Comparison of ENCODE assay signal across 18 cellular contexts in the genomic region with DNA sequence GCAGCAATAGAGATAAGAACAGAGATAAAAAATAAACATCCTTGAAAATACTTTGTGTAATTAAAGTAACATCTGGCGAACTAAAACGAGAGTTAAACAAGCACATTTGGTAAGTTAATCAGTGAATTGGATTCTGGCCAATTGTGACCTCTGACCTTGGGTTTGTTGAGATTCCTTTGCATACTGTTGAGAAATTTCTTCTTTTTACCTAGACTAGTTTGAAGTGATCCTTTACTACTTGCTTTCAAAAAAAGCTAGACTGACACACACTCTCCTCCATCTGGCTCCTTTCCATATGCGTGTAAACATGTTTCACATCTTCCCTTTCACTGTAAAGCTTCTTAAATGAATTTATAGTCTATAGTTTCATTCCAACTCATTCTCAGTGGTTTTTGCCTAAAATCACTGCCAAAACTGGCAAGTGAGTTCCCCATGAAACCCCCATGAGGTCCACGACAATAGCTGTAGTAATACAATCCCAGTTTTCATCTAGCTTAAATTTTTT. TPM values are rescaled to one million over a fixed set of nuclear protein-coding genes. Genes with fewer than 3 reads are reported as not detected.
DNase-seq lines count a peak whose midpoint lies in the region; ATAC-seq and TF ChIP-seq lines count a peak whose summit lies in the region.
"Had no signal": no experiment of that assay in that cellular context is flagged by ENCODE, and none has a peak within 500 bp of the region (broad histone marks: within the 10 kb centered on the region; RNA-seq: fewer than 3 reads in every experiment).

No MANE protein-coding gene starts in this region.

- H3K4me1 Mint-ChIP-seq in activated T-helper 17 cell treated with anti-CD3 and anti-CD28 coated beads, Interleukin-2, amount 50 U/mL, for 72 hours = peaks cover 4% of the 10 kb centered on the region
- H3K4me1 Mint-ChIP-seq in stimulated activated effector memory CD8-positive, alpha-beta T cell treated with anti-CD3 and anti-CD28 coated beads, Interleukin-12 subunit alpha, Interleukin-12 subunit beta, amount 100 ng/mL, for 72 hours = no peaks in the 10 kb centered on the region
- H3K4me1 Mint-ChIP-seq in osteocyte (ENCODE audit: unreplicated experiment) = no peaks in the 10 kb centered on the region
- H3K4me1 Mint-ChIP-seq: GM23338 had no signal

- intact Hi-C loops in heart right ventricle (cut with DNase I) (loop anchor here in 1 of 10 donors (10.0 kb wide), 1 partner anchor 346 kb away; no protein-coding TSS in a partner anchor), Right ventricle myocardium inferior (cut with DNase I) (no loop called here)

- H3K4me3 Mint-ChIP-seq in activated T-helper 17 cell treated with anti-CD3 and anti-CD28 coated beads, Interleukin-2, amount 50 U/mL, for 72 hours = no peak overlapping the region
- H3K4me3 Mint-ChIP-seq in stimulated activated effector memory CD8-positive, alpha-beta T cell treated with anti-CD3 and anti-CD28 coated beads, Interleukin-12 subunit alpha, Interleukin-12 subunit beta, amount 100 ng/mL, for 72 hours = no peak overlapping the region
- no peak overlapping the region for H3K4me3 Mint-ChIP-seq in osteocyte (ENCODE audit: unreplicated experiment)
- H3K4me3 Mint-ChIP-seq: activated T-cell treated with anti-CD3 and anti-CD28 coated beads, Interleukin-2, amount 50 U/mL, for 4 hours; GM23338; natural killer cell treated with Interleukin-12 subunit alpha and Interleukin-12 subunit beta and Interleukin-15 and Interleukin-18, amount 100 ng/mL, for 72 hours had no signal

- H3K27ac ChIP-seq in heart right ventricle = peak overlapping the region in 5 of 10 donors; percentile 20 to 62 (median 44)
- H3K27ac ChIP-seq: ascending aorta, epithelial cell of prostate, tibial nerve, VCaP had no signal

- no peaks in the 10 kb centered on the region for H3K9me3 ChIP-seq in heart right ventricle
- H3K9me3 ChIP-seq: ascending aorta, tibial nerve had no signal

- no peak for TF ChIP-seq CTCF in heart right ventricle (IDR thresholded peaks at IDR 0.05)
- no peak for TF ChIP-seq CTCF in osteocyte (IDR thresholded peaks at IDR 0.05)

- H3K4me1 ChIP-seq in heart right ventricle = peaks cover 2 to 31% (median 17%) of the 10 kb centered on the region in 9 donors
- H3K4me1 ChIP-seq: ascending aorta, tibial nerve had no signal

- peaks cover 3% of the 10 kb centered on the region for H3K27me3 Mint-ChIP-seq in activated T-helper 17 cell treated with anti-CD3 and anti-CD28 coated beads, Interleukin-2, amount 50 U/mL, for 72 hours
- no peaks in the 10 kb centered on the region for H3K27me3 Mint-ChIP-seq in osteocyte (ENCODE audit: unreplicated experiment)

- no peak overlapping the region for H3K4me3 ChIP-seq in heart right ventricle
- H3K4me3 ChIP-seq: ascending aorta, GM23338, tibial nerve had no signal

- peak in 1 of 2 donors; percentile 77 for DNase-seq in heart right ventricle
- no peak for DNase-seq in Right ventricle myocardium inferior (ENCODE audit: missing footprints)
- no peak for DNase-seq in stimulated activated effector memory CD8-positive, alpha-beta T cell treated with anti-CD3 and anti-CD28 coated beads, Interleukin-12 subunit alpha, Interleukin-12 subunit beta, amount 100 ng/mL, for 72 hours (ENCODE audit: low spot score in 2 of 2)
- DNase-seq in osteocyte (ENCODE audit: extremely low spot score, unreplicated experiment) = no peak
- no peak for DNase-seq in AG08395 (ENCODE audit: low spot score)
- DNase-seq in cerebellar cortex (ENCODE audit: low spot score) = no peak
- DNase-seq: activated T-cell treated with anti-CD3 and anti-CD28 coated beads, Interleukin-2, amount 50 U/mL, for 4 hours; DMS153; islet precursor cell; SIG-M5 had no signal

- peaks cover 4% of the 10 kb centered on the region for H3K9me3 Mint-ChIP-seq in activated T-helper 17 cell treated with anti-CD3 and anti-CD28 coated beads, Interleukin-2, amount 50 U/mL, for 72 hours
- H3K9me3 Mint-ChIP-seq in stimulated activated effector memory CD8-positive, alpha-beta T cell treated with anti-CD3 and anti-CD28 coated beads, Interleukin-12 subunit alpha, Interleukin-12 subunit beta, amount 100 ng/mL, for 72 hours = peaks cover 2% of the 10 kb centered on the region
- H3K9me3 Mint-ChIP-seq in osteocyte (ENCODE audit: unreplicated experiment) = peaks cover 8% of the 10 kb centered on the region
- H3K9me3 Mint-ChIP-seq: activated T-cell treated with anti-CD3 and anti-CD28 coated beads, Interleukin-2, amount 50 U/mL, for 4 hours; natural killer cell treated with Interleukin-12 subunit alpha and Interleukin-12 subunit beta and Interleukin-15 and Interleukin-18, amount 100 ng/mL, for 72 hours had no signal

- no peaks in the 10 kb centered on the region for H3K36me3 Mint-ChIP-seq in activated T-helper 17 cell treated with anti-CD3 and anti-CD28 coated beads, Interleukin-2, amount 50 U/mL, for 72 hours (ENCODE audit: low read depth)
- H3K36me3 Mint-ChIP-seq in stimulated activated effector memory CD8-positive, alpha-beta T cell treated with anti-CD3 and anti-CD28 coated beads, Interleukin-12 subunit alpha, Interleukin-12 subunit beta, amount 100 ng/mL, for 72 hours = no peaks in the 10 kb centered on the region
- H3K36me3 Mint-ChIP-seq in osteocyte (ENCODE audit: unreplicated experiment) = no peaks in the 10 kb centered on the region
- H3K36me3 Mint-ChIP-seq: natural killer cell treated with Interleukin-12 subunit alpha and Interleukin-12 subunit beta and Interleukin-15 and Interleukin-18, amount 100 ng/mL, for 72 hours had no signal

- H3K36me3 ChIP-seq in heart right ventricle = no peaks in the 10 kb centered on the region
- H3K36me3 ChIP-seq: ascending aorta, tibial nerve had no signal

- peak overlapping the region; percentile 2 for H3K27ac Mint-ChIP-seq in activated T-helper 17 cell treated with anti-CD3 and anti-CD28 coated beads, Interleukin-2, amount 50 U/mL, for 72 hours
- no peak overlapping the region for H3K27ac Mint-ChIP-seq in stimulated activated effector memory CD8-positive, alpha-beta T cell treated with anti-CD3 and anti-CD28 coated beads, Interleukin-12 subunit alpha, Interleukin-12 subunit beta, amount 100 ng/mL, for 72 hours
- H3K27ac Mint-ChIP-seq in osteocyte (ENCODE audit: unreplicated experiment) = no peak overlapping the region
- H3K27ac Mint-ChIP-seq: GM23338; natural killer cell treated with Interleukin-12 subunit alpha and Interleukin-12 subunit beta and Interleukin-15 and Interleukin-18, amount 100 ng/mL, for 72 hours had no signal

- H3K27me3 ChIP-seq in heart right ventricle = no peaks in the 10 kb centered on the region
- H3K27me3 ChIP-seq: ascending aorta, tibial nerve had no signal

- ATAC-seq in heart right ventricle = peak in 6 of 8 donors; percentile 51 to 79 (median 60)
- no peak for ATAC-seq in Right ventricle myocardium inferior
- ATAC-seq in HG02759 (IDR thresholded peaks at IDR 0.05; ENCODE audit: unreplicated experiment) = peak; percentile 67
- ATAC-seq in activated T-helper 17 cell treated with anti-CD3 and anti-CD28 coated beads, Interleukin-2, amount 50 U/mL, for 72 hours (replicated peaks) = peak; percentile 76
- ATAC-seq in stimulated activated effector memory CD8-positive, alpha-beta T cell treated with anti-CD3 and anti-CD28 coated beads, Interleukin-12 subunit alpha, Interleukin-12 subunit beta, amount 100 ng/mL, for 72 hours = peak; percentile 73
- ATAC-seq: activated T-cell treated with anti-CD3 and anti-CD28 coated beads, Interleukin-2, amount 50 U/mL, for 4 hours; GM23338; natural killer cell treated with Interleukin-12 subunit alpha and Interleukin-12 subunit beta and Interleukin-15 and Interleukin-18, amount 100 ng/mL, for 72 hours had no signal

- WGBS in heart right ventricle, 2 donors = 32% methylated on average over 4 of the region's 4 CpGs

RNA-seq across cellular contexts. Expression of a gene that starts 17.3 kb away (rescaled TPM):
- total RNA-seq in heart right ventricle (100 to 1,000 TPM in 5 of 10 donors, 10 to 100 TPM in 5; 69.9 to 153 (median 98.8) TPM), Right ventricle myocardium inferior (88.6 TPM), osteocyte (39.2 and 39.8 TPM in 2 replicates)
- polyA plus RNA-seq in heart right ventricle = 100 to 1,000 TPM in 1 of 2 donors, 10 to 100 TPM in 1; 24.8 to 126 TPM
- total RNA-seq in activated T-helper 17 cell treated with anti-CD3 and anti-CD28 coated beads, Interleukin-2, amount 50 U/mL, for 72 hours = 100 to 1,000 TPM in 1 of 2 donors, 10 to 100 TPM in 1; 64.4 to 251 TPM
